8 cellular contexts compared by ENCODE assay signal in genomic region chr19:1507192-1507660, GRCh38. TPM values are rescaled to one million over a fixed set of nuclear protein-coding genes. Genes with fewer than 3 reads are reported as not detected.
DNase-seq lines count a peak whose midpoint lies in the region; ATAC-seq and TF ChIP-seq lines count a peak whose summit lies in the region.
"Had no signal": no experiment of that assay in that cellular context is flagged by ENCODE, and none has a peak within 500 bp of the region (broad histone marks: within the 10 kb centered on the region; RNA-seq: fewer than 3 reads in every experiment).

No MANE protein-coding gene starts in this region.

- ATAC-seq in HG02973 (IDR thresholded peaks at IDR 0.05; ENCODE audit: unreplicated experiment) (no peak), aorta (ENCODE audit: low FRiP score) (no peak)

- peaks cover 14% of the 10 kb centered on the region for H3K4me1 Mint-ChIP-seq in chondrocyte (ENCODE audit: low read depth)
- peaks cover 26% of the 10 kb centered on the region for H3K4me1 Mint-ChIP-seq in neural progenitor cell

- peak overlapping the region; percentile 46 for H3K4me2 ChIP-seq in neural progenitor cell

- H3K27me3 Mint-ChIP-seq in chondrocyte (ENCODE audit: low read depth) (peaks cover 7% of the 10 kb centered on the region), neural progenitor cell (ENCODE audit: insufficient read depth, low read depth) (peaks cover 16% of the 10 kb centered on the region)

- H3K36me3 ChIP-seq in ES-I3 (ENCODE audit: insufficient read depth, low read length) (no peaks in the 10 kb centered on the region), neural progenitor cell (no peaks in the 10 kb centered on the region), aorta (ENCODE audit: control insufficient read depth in 1 of 2, insufficient read depth in 2 of 2, low read length in 1 of 2) (no peaks in the 10 kb centered on the region)
- H3K36me3 ChIP-seq: pancreas had no signal

- H3K9me3 Mint-ChIP-seq in chondrocyte (ENCODE audit: low read depth) (no peaks in the 10 kb centered on the region), neural progenitor cell (peaks cover 5% of the 10 kb centered on the region)

- H3K4me3 Mint-ChIP-seq in chondrocyte (ENCODE audit: unreplicated experiment): no peak overlapping the region
- no peak overlapping the region for H3K4me3 Mint-ChIP-seq in neural progenitor cell

- TF ChIP-seq CTCF in chondrocyte (IDR thresholded peaks at IDR 0.05) (no peak), neural progenitor cell (IDR thresholded peaks at IDR 0.05) (no peak)

- H3K27ac Mint-ChIP-seq in chondrocyte (ENCODE audit: unreplicated experiment): peak overlapping the region; percentile 99
- H3K27ac Mint-ChIP-seq in neural progenitor cell: peak overlapping the region; percentile 97

- H3F3A ChIP-seq in neural progenitor cell (ENCODE audit: low read depth): peaks cover 43% of the 10 kb centered on the region

- 66 to 68% methylated on average over 23 of the region's 23 CpGs for WGBS in aorta, 2 donors

- DNase-seq in chondrocyte (ENCODE audit: low spot score) (no peak), neural progenitor cell (ENCODE audit: low spot score) (no peak), aorta (no peak)
- DNase-seq in activated CD8-positive, alpha-beta memory T cell treated with anti-CD3 and anti-CD28 coated beads for 24 hours: no peak

- H3K27ac ChIP-seq in neural progenitor cell (no peak overlapping the region), aorta (ENCODE audit: low read depth in 1 of 2, low read length in 2 of 2) (no peak overlapping the region)

- H3K79me2 ChIP-seq in neural progenitor cell (ENCODE audit: low read depth): no peaks in the 10 kb centered on the region

- H3K9me3 ChIP-seq in ES-I3 (ENCODE audit: control insufficient read depth, insufficient read depth, low read length) (no peaks in the 10 kb centered on the region), neural progenitor cell (ENCODE audit: low read depth) (no peaks in the 10 kb centered on the region), aorta (ENCODE audit: control insufficient read depth, low read length) (no peaks in the 10 kb centered on the region)
- H3K9me3 ChIP-seq: pancreas had no signal

- peaks cover 63% of the 10 kb centered on the region for H3K27me3 ChIP-seq in neural progenitor cell
- no peaks in the 10 kb centered on the region for H3K27me3 ChIP-seq in aorta (ENCODE audit: control insufficient read depth in 1 of 2, insufficient read depth in 2 of 2, low read length in 1 of 2)
- H3K27me3 ChIP-seq: pancreas had no signal

- H3K4me1 ChIP-seq in ES-I3 (ENCODE audit: insufficient read depth, low read length): peaks cover 4% of the 10 kb centered on the region; the same call in 1 of the 2 replicates
- peaks cover 13% of the 10 kb centered on the region for H3K4me1 ChIP-seq in neural progenitor cell
- H3K4me1 ChIP-seq in aorta (ENCODE audit: control insufficient read depth in 1 of 2, insufficient read depth in 2 of 2, low read length in 2 of 2): no peaks in the 10 kb centered on the region

- H3K4me3 ChIP-seq in neural progenitor cell: peak overlapping the region; percentile 57
- H3K4me3 ChIP-seq in aorta (ENCODE audit: low read length in 2 of 2): no peak overlapping the region

- H3K36me3 Mint-ChIP-seq in chondrocyte (ENCODE audit: low read depth): no peaks in the 10 kb centered on the region
- H3K36me3 Mint-ChIP-seq in neural progenitor cell: no peaks in the 10 kb centered on the region

- H4K20me1 ChIP-seq in neural progenitor cell (ENCODE audit: low read depth): no peaks in the 10 kb centered on the region

- H2AFZ ChIP-seq in neural progenitor cell (replicated peaks): no peak overlapping the region

- intact Hi-C loops in aorta (cut with DNase I): loop anchor here in 1 of 2 donors (10.0 kb wide), 1 partner anchor 232 kb away; the partner anchor contains the start of gene FAM174C

- H3K9ac ChIP-seq in ES-I3 (ENCODE audit: low read depth, low read length) (peak overlapping the region; percentile 63; the same call in 1 of the 2 replicates), neural progenitor cell (no peak overlapping the region)

RNA-seq across cellular contexts. Expression of gene ADAMTSL5, which starts 5.6 kb away (rescaled TPM):
- total RNA-seq in chondrocyte: 9.1 to 20.3 TPM (median 16.9 TPM) in 3 replicates
- 0.12 and 0.13 TPM in 2 replicates for total RNA-seq in neural progenitor cell (ENCODE audit: low replicate concordance)
- total RNA-seq in aorta: 10 to 100 TPM in 1 of 2 donors, 1 to 10 TPM in 1; 6.2 to 18.2 TPM
- polyA plus RNA-seq in aorta: 1 to 10 TPM; 3.1 to 6.1 TPM
- total RNA-seq: dermis microvascular lymphatic vessel endothelial cell had no signal

RNA-seq across cellular contexts. Expression of gene REEP6, which starts 16.2 kb away (rescaled TPM):
- 2.7 to 3.9 TPM (median 2.8 TPM) in 3 replicates for total RNA-seq in chondrocyte
- total RNA-seq in neural progenitor cell (ENCODE audit: low replicate concordance): 4.8 and 13.0 TPM in 2 replicates
- 1 to 10 TPM in 1 of 2 donors, under 1 TPM in 1; 0.71 to 1.6 TPM for total RNA-seq in aorta
- 10 to 100 TPM in 1 of 2 donors, 1 to 10 TPM in 1; 2.2 to 16.5 TPM for polyA plus RNA-seq in aorta

RNA-seq across cellular contexts. Expression of gene PLK5, which starts 16.7 kb away (rescaled TPM):
- 0.12 TPM in 1 of 3 replicates, not detected in the others for total RNA-seq in chondrocyte
- 0.81 TPM in 1 of 2 replicates, not detected in the other for total RNA-seq in neural progenitor cell (ENCODE audit: low replicate concordance)
- not detected for total RNA-seq in aorta
- polyA plus RNA-seq in aorta: under 1 TPM in 1 of 2 donors, not detected in 1; 0.15 TPM
- total RNA-seq: dermis microvascular lymphatic vessel endothelial cell, pancreas had no signal

RNA-seq across cellular contexts. Expression of gene PCSK4, which starts 17.1 kb away (rescaled TPM):
- 3.3 to 4.0 TPM (median 3.9 TPM) in 3 replicates for total RNA-seq in chondrocyte
- 3.6 and 12.5 TPM in 2 replicates for total RNA-seq in neural progenitor cell (ENCODE audit: low replicate concordance)
- 1 to 10 TPM in 1 of 2 donors, not detected in 1; 3.1 TPM for total RNA-seq in aorta
- polyA plus RNA-seq in aorta: 1 to 10 TPM in 1 of 2 donors, under 1 TPM in 1; 0.75 to 6.0 TPM

RNA-seq across cellular contexts. Expression of gene C19orf25, which starts 28.2 kb away (rescaled TPM):
- total RNA-seq in chondrocyte (23.3 to 24.7 TPM (median 24.2 TPM) in 3 replicates), neural progenitor cell (ENCODE audit: low replicate concordance) (14.4 and 40.4 TPM in 2 replicates), aorta (10 to 100 TPM; 19.7 to 26.0 TPM)
- polyA plus RNA-seq in aorta: 10 to 100 TPM; 19.0 to 33.5 TPM
